30 cellular contexts compared by ENCODE assay signal in genomic region chrX:13162772-13163171, GRCh38.
"Had no signal": no experiment of that assay in that cellular context is flagged by ENCODE, and none has a peak within 500 bp of the region (broad histone marks: within the 10 kb centered on the region; RNA-seq: fewer than 3 reads in every experiment).

No MANE protein-coding gene starts in this region.

- H3K9me3 Mint-ChIP-seq: activated CD8-positive, alpha-beta T cell treated with anti-CD3 and anti-CD28 coated beads for 36 hours; activated naive CD4-positive, alpha-beta T cell treated with anti-CD3 and anti-CD28 coated beads, Interleukin-2, amount 50 U/mL, for 24 hours had no signal

- DNase-seq: activated CD4-positive, alpha-beta T cell treated with anti-CD3 and anti-CD28 coated beads, Interleukin-2, amount 10 ng/mL, durations not matched to agents 24 days and 14 days; activated CD4-positive, alpha-beta T cell treated with anti-CD3 and anti-CD28 coated beads, Interleukin-2, amount 50 U/mL, for 4 hours; activated CD8-positive, alpha-beta T cell treated with anti-CD3 and anti-CD28 coated beads for 36 hours; activated gamma-delta T cell; activated naive CD4-positive, alpha-beta T cell treated with Interleukin-2 at 50 U/mL for 16 hours; activated naive CD8-positive, alpha-beta T cell treated with anti-CD3 and anti-CD28 coated beads, Interleukin-2, amount 10 ng/mL, durations not matched to agents 7 days and 5 days; activated T-cell treated with anti-CD3 and anti-CD28 coated beads, Interleukin-2, amount 50 U/mL, for 1 hour; activated T-cell treated with anti-CD3 and anti-CD28 coated beads, Interleukin-2, amount 50 U/mL, for 72 hours; amygdala; central memory CD4-positive, alpha-beta T cell; MM.1S; MV-4-11; NCI-H1092; NCI-H1436 treated with DMSO at 0.1 percent for 48 hours; NCI-H1694 treated with DMSO at 0.1 percent for 48 hours; NCI-H2029 treated with DMSO at 0.1 percent for 48 hours; NCI-H2107; NCI-H2171; NCI-H446; NCI-H510A treated with DMSO at 0.1 percent for 48 hours; NCI-H526 treated with DMSO at 0.1 percent for 48 hours; NCI-H82; NK-92 treated with Interleukin-12 subunit alpha and Interleukin-12 subunit beta, amount 100 ng/mL, for 24 hours; Right ventricle myocardium superior had no signal

- H3K4me3 Mint-ChIP-seq: activated CD4-positive, alpha-beta T cell treated with anti-CD3 and anti-CD28 coated beads, Interleukin-2, amount 10 ng/mL, durations not matched to agents 24 days and 14 days; activated CD8-positive, alpha-beta T cell treated with anti-CD3 and anti-CD28 coated beads for 36 hours; activated naive CD4-positive, alpha-beta T cell treated with anti-CD3 and anti-CD28 coated beads, Interleukin-2, amount 50 U/mL, for 24 hours; activated naive CD8-positive, alpha-beta T cell treated with anti-CD3 and anti-CD28 coated beads, Interleukin-2, amount 10 ng/mL, durations not matched to agents 7 days and 5 days; activated T-cell treated with anti-CD3 and anti-CD28 coated beads, Interleukin-2, amount 50 U/mL, for 72 hours had no signal

- H3K36me3 ChIP-seq: ascending aorta, breast epithelium had no signal

- H3K4me3 ChIP-seq: ascending aorta, breast epithelium had no signal

- H3K27me3 ChIP-seq: ascending aorta had no signal

- H3K27me3 Mint-ChIP-seq: activated CD4-positive, alpha-beta T cell treated with anti-CD3 and anti-CD28 coated beads, Interleukin-2, amount 10 ng/mL, durations not matched to agents 24 days and 14 days; activated CD8-positive, alpha-beta T cell treated with anti-CD3 and anti-CD28 coated beads for 36 hours; activated naive CD4-positive, alpha-beta T cell treated with anti-CD3 and anti-CD28 coated beads, Interleukin-2, amount 50 U/mL, for 24 hours; activated naive CD8-positive, alpha-beta T cell treated with anti-CD3 and anti-CD28 coated beads, Interleukin-2, amount 10 ng/mL, durations not matched to agents 7 days and 5 days had no signal

- H3K9me3 ChIP-seq: ascending aorta, breast epithelium had no signal

- H3K27ac Mint-ChIP-seq: activated CD8-positive, alpha-beta T cell treated with anti-CD3 and anti-CD28 coated beads for 36 hours; activated naive CD4-positive, alpha-beta T cell treated with anti-CD3 and anti-CD28 coated beads, Interleukin-2, amount 50 U/mL, for 24 hours; activated naive CD8-positive, alpha-beta T cell treated with anti-CD3 and anti-CD28 coated beads, Interleukin-2, amount 10 ng/mL, durations not matched to agents 7 days and 5 days; activated T-cell treated with anti-CD3 and anti-CD28 coated beads, Interleukin-2, amount 50 U/mL, for 72 hours; activated T-helper 2 cell treated with anti-CD3 and anti-CD28 coated beads, Interferon-gamma antibody, Interleukin-2, Interleukin-4, amounts not matched to agents 10 μg/mL and 5 μg/mL and 100 μg/mL, durations not matched to agents 14 hours and 24 hours and 36 hours had no signal

- FAIRE-seq: TTC549 had no signal

- ATAC-seq: activated CD8-positive, alpha-beta T cell treated with anti-CD3 and anti-CD28 coated beads for 36 hours; activated T-cell treated with anti-CD3 and anti-CD28 coated beads, Interleukin-2, amount 50 U/mL, for 72 hours had no signal

- H3K27ac ChIP-seq: ascending aorta, breast epithelium, KMS-11 had no signal

- H3K4me1 ChIP-seq: breast epithelium had no signal

- H3K36me3 Mint-ChIP-seq: activated naive CD4-positive, alpha-beta T cell treated with anti-CD3 and anti-CD28 coated beads, Interleukin-2, amount 50 U/mL, for 24 hours had no signal
